9 cellular contexts compared by ENCODE assay signal in the genomic region with DNA sequence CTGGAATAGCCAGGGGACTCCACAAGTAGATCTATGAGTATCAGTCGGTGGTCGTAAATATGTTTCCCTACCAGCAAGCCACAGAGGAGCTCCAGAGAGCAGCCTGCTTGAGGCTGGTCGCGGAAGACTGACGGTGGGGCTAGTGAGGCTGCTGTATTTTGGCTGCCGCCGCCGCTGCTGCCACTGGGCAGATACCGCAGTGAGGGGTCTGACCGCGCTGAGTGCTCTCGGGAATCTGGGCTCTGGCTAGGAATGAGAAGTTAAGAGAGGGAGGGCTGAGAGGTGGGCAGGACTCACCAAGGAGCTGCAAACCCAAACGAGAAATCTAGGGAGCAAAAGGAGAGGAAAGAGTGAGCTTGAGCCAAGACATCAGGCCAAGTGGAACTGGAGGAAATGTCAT. TPM values are rescaled to one million over a fixed set of nuclear protein-coding genes. Genes with fewer than 3 reads are reported as not detected.
DNase-seq lines count a peak whose midpoint lies in the region; ATAC-seq, FAIRE-seq and TF ChIP-seq lines count a peak whose summit lies in the region.
"Had no signal": no experiment of that assay in that cellular context is flagged by ENCODE, and none has a peak within 500 bp of the region (broad histone marks: within the 10 kb centered on the region; RNA-seq: fewer than 3 reads in every experiment).

A gene with protein sequence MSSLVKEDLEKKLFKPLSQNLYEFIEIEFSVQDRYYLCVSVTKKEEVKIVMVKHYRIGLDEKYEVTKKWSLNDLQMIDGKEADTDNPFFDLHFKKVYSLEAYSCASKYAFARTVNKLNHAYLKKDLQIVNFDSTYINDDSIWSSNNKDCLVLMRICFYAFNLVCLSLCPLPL (plus strand): TSS at position 157 of the 400 bp plus-strand sequence. CDS start 237 bp downstream, at position 394.

- H3K27me3 ChIP-seq in brain microvascular endothelial cell (replicated peaks): no peaks in the 10 kb centered on the region
- peaks cover 0 to 2% of the 10 kb centered on the region in 2 donors for H3K27me3 ChIP-seq in tibial artery

- H3K27ac Mint-ChIP-seq in activated naive CD4-positive, alpha-beta T cell treated with anti-CD3 and anti-CD28 coated beads for 36 hours: no peak within 1 kb of the TSS
- no peak within 1 kb of the TSS for H3K27ac Mint-ChIP-seq in activated naive CD4-positive, alpha-beta T cell treated with anti-CD3 and anti-CD28 coated beads, Interleukin-2, amount 10 ng/mL, durations not matched to agents 7 days and 5 days

- no peaks in the 10 kb centered on the region for H3K9me3 Mint-ChIP-seq in activated naive CD4-positive, alpha-beta T cell treated with anti-CD3 and anti-CD28 coated beads for 36 hours
- no peaks in the 10 kb centered on the region for H3K9me3 Mint-ChIP-seq in activated naive CD4-positive, alpha-beta T cell treated with anti-CD3 and anti-CD28 coated beads, Interleukin-2, amount 10 ng/mL, durations not matched to agents 7 days and 5 days

- no peak for FAIRE-seq in kidney (lab: Jason Lieb, UNC)

- ATAC-seq in left lobe of liver (no peak), HG03432 (IDR thresholded peaks at IDR 0.05; ENCODE audit: unreplicated experiment) (no peak)

- H3K27ac ChIP-seq in brain microvascular endothelial cell: no peak within 1 kb of the TSS
- H3K27ac ChIP-seq in kidney (ENCODE audit: low read depth in 2 of 2, low read length in 2 of 2): no peak within 1 kb of the TSS
- H3K27ac ChIP-seq in tibial artery: no peak within 1 kb of the TSS
- H3K27ac ChIP-seq: C4-2B had no signal

- H3K4me1 ChIP-seq in kidney (ENCODE audit: control insufficient read depth in 1 of 2, insufficient read depth in 1 of 2, low read depth in 1 of 2, low read length in 2 of 2): no peaks in the 10 kb centered on the region
- H3K4me1 ChIP-seq in tibial artery: peaks cover 0 to 7% (median 0%) of the 10 kb centered on the region in 4 donors

- H3K4me3 Mint-ChIP-seq in activated naive CD4-positive, alpha-beta T cell treated with anti-CD3 and anti-CD28 coated beads for 36 hours: peak within 1 kb of the TSS; percentile 41
- no peak within 1 kb of the TSS for H3K4me3 Mint-ChIP-seq in activated naive CD4-positive, alpha-beta T cell treated with anti-CD3 and anti-CD28 coated beads, Interleukin-2, amount 10 ng/mL, durations not matched to agents 7 days and 5 days

- CTCF ChIA-PET in activated naive CD4-positive, alpha-beta T cell treated with anti-CD3 and anti-CD28 coated beads for 36 hours (lab: Charles Lee): no interaction called here
- CTCF ChIA-PET in activated naive CD4-positive, alpha-beta T cell treated with anti-CD3 and anti-CD28 coated beads, Interleukin-2, amount 10 ng/mL, durations not matched to agents 7 days and 5 days (lab: Charles Lee): no interaction called here

- peaks cover 4% of the 10 kb centered on the region for H3K4me1 Mint-ChIP-seq in activated naive CD4-positive, alpha-beta T cell treated with anti-CD3 and anti-CD28 coated beads for 36 hours (ENCODE audit: low read depth)
- peaks cover 4% of the 10 kb centered on the region for H3K4me1 Mint-ChIP-seq in activated naive CD4-positive, alpha-beta T cell treated with anti-CD3 and anti-CD28 coated beads, Interleukin-2, amount 10 ng/mL, durations not matched to agents 7 days and 5 days

- H3K36me3 Mint-ChIP-seq in activated naive CD4-positive, alpha-beta T cell treated with anti-CD3 and anti-CD28 coated beads for 36 hours (ENCODE audit: low read depth): no peaks in the 10 kb centered on the region
- no peaks in the 10 kb centered on the region for H3K36me3 Mint-ChIP-seq in activated naive CD4-positive, alpha-beta T cell treated with anti-CD3 and anti-CD28 coated beads, Interleukin-2, amount 10 ng/mL, durations not matched to agents 7 days and 5 days

- H3K9ac ChIP-seq in kidney (ENCODE audit: low read length in 2 of 2): no peak within 1 kb of the TSS

- peaks cover 17% of the 10 kb centered on the region for H3K27me3 Mint-ChIP-seq in activated naive CD4-positive, alpha-beta T cell treated with anti-CD3 and anti-CD28 coated beads for 36 hours (ENCODE audit: low read depth)
- H3K27me3 Mint-ChIP-seq in activated naive CD4-positive, alpha-beta T cell treated with anti-CD3 and anti-CD28 coated beads, Interleukin-2, amount 10 ng/mL, durations not matched to agents 7 days and 5 days: peaks cover 14% of the 10 kb centered on the region

- no peaks in the 10 kb centered on the region for H3K36me3 ChIP-seq in brain microvascular endothelial cell (replicated peaks)
- no peaks in the 10 kb centered on the region for H3K36me3 ChIP-seq in kidney (ENCODE audit: control insufficient read depth in 1 of 2, insufficient read depth in 2 of 2, low read length in 2 of 2)
- no peaks in the 10 kb centered on the region for H3K36me3 ChIP-seq in tibial artery

- H3K4me3 ChIP-seq in brain microvascular endothelial cell (ENCODE audit: low read depth, low read length) (peak within 1 kb of the TSS; percentile 42), kidney (ENCODE audit: low read length in 2 of 2) (no peak within 1 kb of the TSS), tibial artery (peak within 1 kb of the TSS; percentile 27 to 41)

- H3K9me3 ChIP-seq in kidney (ENCODE audit: control insufficient read depth in 1 of 2, low read length in 2 of 2) (no peaks in the 10 kb centered on the region), tibial artery (no peaks in the 10 kb centered on the region)

- DNase-seq in activated naive CD4-positive, alpha-beta T cell treated with anti-CD3 and anti-CD28 coated beads for 36 hours: no peak
- no peak for DNase-seq in activated naive CD4-positive, alpha-beta T cell treated with anti-CD3 and anti-CD28 coated beads, Interleukin-2, amount 10 ng/mL, durations not matched to agents 7 days and 5 days
- peak; percentile 5 for DNase-seq in brain microvascular endothelial cell
- peak; percentile 64 for DNase-seq in kidney
- no peak for DNase-seq in tibial artery
- DNase-seq in left lobe of liver (ENCODE audit: low spot score): no peak
- DNase-seq in COLO829 (ENCODE audit: low spot score): no peak

- in situ Hi-C loops in brain microvascular endothelial cell (cut with HindIII; ENCODE audit: low pct_ligation_motif_present, low sequenced_read_pairs): no loop called here

- intact Hi-C loops in activated naive CD4-positive, alpha-beta T cell treated with anti-CD3 and anti-CD28 coated beads for 36 hours (cut with micrococcal nuclease): no loop called here
- intact Hi-C loops in kidney (cut with DNase I) (no loop called here), tibial artery (cut with DNase I; ENCODE audit: low total_unique reads) (no loop called here)

- peak; percentile 30 for TF ChIP-seq CTCF in brain microvascular endothelial cell (IDR thresholded peaks at IDR 0.05; ENCODE audit: low read depth, low read length, missing control alignments)
- no peak for TF ChIP-seq CTCF in kidney (IDR thresholded peaks at IDR 0.05; ENCODE audit: borderline replicate concordance, extremely low read depth, insufficient read depth)
- TF ChIP-seq CTCF in tibial artery (IDR thresholded peaks at IDR 0.05): no peak

RNA-seq across cellular contexts. Expression of the gene that starts here (rescaled TPM):
- total RNA-seq in activated naive CD4-positive, alpha-beta T cell treated with anti-CD3 and anti-CD28 coated beads for 36 hours: not detected
- total RNA-seq in kidney (not detected), left lobe of liver (not detected)
- polyA plus RNA-seq in kidney (ENCODE audit: insufficient read depth, low read depth, low replicate concordance): not detected

Comparison
In these comparisons a context has a peak if more than half of its experiments do, and no peak if none do; other contexts are left out.
1. Peak in DNase-seq in kidney; RNA of the gene not detected or under 1 TPM.
2. H3K4me3 ChIP-seq: peak in brain microvascular endothelial cell (single experiment) and tibial artery (2 of 2); none in kidney (0 of 2).